In genomic region chr1:10032590-10033358, GRCh38 we compare ENCODE assay signal across 1 cellular context.
TF ChIP-seq lines count a peak whose summit lies in the region.

Gene UBE4B (plus strand): TSS chr1:10032958. CDS start chr1:10033671, 713 bp downstream.

TF ChIP-seq in HepG2, 621 proteins besides CTCF, POLR2A, EP300 and RAD21 (continued from another document):
- TF ChIP-seq, protein P1, sequence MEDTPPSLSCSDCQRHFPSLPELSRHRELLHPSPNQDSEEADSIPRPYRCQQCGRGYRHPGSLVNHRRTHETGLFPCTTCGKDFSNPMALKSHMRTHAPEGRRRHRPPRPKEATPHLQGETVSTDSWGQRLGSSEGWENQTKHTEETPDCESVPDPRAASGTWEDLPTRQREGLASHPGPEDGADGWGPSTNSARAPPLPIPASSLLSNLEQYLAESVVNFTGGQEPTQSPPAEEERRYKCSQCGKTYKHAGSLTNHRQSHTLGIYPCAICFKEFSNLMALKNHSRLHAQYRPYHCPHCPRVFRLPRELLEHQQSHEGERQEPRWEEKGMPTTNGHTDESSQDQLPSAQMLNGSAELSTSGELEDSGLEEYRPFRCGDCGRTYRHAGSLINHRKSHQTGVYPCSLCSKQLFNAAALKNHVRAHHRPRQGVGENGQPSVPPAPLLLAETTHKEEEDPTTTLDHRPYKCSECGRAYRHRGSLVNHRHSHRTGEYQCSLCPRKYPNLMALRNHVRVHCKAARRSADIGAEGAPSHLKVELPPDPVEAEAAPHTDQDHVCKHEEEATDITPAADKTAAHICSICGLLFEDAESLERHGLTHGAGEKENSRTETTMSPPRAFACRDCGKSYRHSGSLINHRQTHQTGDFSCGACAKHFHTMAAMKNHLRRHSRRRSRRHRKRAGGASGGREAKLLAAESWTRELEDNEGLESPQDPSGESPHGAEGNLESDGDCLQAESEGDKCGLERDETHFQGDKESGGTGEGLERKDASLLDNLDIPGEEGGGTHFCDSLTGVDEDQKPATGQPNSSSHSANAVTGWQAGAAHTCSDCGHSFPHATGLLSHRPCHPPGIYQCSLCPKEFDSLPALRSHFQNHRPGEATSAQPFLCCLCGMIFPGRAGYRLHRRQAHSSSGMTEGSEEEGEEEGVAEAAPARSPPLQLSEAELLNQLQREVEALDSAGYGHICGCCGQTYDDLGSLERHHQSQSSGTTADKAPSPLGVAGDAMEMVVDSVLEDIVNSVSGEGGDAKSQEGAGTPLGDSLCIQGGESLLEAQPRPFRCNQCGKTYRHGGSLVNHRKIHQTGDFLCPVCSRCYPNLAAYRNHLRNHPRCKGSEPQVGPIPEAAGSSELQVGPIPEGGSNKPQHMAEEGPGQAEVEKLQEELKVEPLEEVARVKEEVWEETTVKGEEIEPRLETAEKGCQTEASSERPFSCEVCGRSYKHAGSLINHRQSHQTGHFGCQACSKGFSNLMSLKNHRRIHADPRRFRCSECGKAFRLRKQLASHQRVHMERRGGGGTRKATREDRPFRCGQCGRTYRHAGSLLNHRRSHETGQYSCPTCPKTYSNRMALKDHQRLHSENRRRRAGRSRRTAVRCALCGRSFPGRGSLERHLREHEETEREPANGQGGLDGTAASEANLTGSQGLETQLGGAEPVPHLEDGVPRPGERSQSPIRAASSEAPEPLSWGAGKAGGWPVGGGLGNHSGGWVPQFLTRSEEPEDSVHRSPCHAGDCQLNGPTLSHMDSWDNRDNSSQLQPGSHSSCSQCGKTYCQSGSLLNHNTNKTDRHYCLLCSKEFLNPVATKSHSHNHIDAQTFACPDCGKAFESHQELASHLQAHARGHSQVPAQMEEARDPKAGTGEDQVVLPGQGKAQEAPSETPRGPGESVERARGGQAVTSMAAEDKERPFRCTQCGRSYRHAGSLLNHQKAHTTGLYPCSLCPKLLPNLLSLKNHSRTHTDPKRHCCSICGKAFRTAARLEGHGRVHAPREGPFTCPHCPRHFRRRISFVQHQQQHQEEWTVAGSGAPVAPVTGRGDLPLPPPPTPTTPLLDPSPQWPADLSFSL (CRISPR knock-in tag; IDR thresholded peaks at IDR 0.05) = no peak
- TF ChIP-seq HOMEZ (CRISPR knock-in tag; IDR thresholded peaks at IDR 0.05; ENCODE audit: low read depth) (peak; percentile 25; the same call in 1 of the 2 replicates), BRD4 (CRISPR knock-in tag; IDR thresholded peaks at IDR 0.05) (no peak), PCBP1 (IDR thresholded peaks at IDR 0.05; ENCODE audit: borderline replicate concordance, low read depth, low read length) (0 out of 2 replicates have a peak, but pooled peaks have one; percentile 63), RXRA (CRISPR knock-in tag; IDR thresholded peaks at IDR 0.05) (0 out of 2 replicates have a peak, but pooled peaks have one; percentile 67)
